ENCODE assay signal across 11 cellular contexts in genomic region chr3:42214064-42214463, GRCh38. TPM values are rescaled to one million over a fixed set of nuclear protein-coding genes. Genes with fewer than 3 reads are reported as not detected.
A peak's percentile ranks its signal among the peaks of the same experiment; 100 is the strongest.
DNase-seq lines count a peak whose midpoint lies in the region; ATAC-seq and TF ChIP-seq lines count a peak whose summit lies in the region.
"Had no signal": no experiment of that assay in that cellular context is flagged by ENCODE, and none has a peak within 500 bp of the region (broad histone marks: within the 10 kb centered on the region; RNA-seq: fewer than 3 reads in every experiment).

No MANE protein-coding gene starts in this region.

- H4K20me1 ChIP-seq in GM23248 (ENCODE audit: insufficient read depth), result no peaks in the 10 kb centered on the region

- DNase-seq in GM12865 (ENCODE audit: low read depth), result peak; percentile 35
- peak; percentile 74 for DNase-seq in NCI-H2107 (lab: John Stamatoyannopoulos, UW)
- no peak for DNase-seq in memory B cell (ENCODE audit: low spot score in 2 of 2)
- DNase-seq in NOMO-1 treated with dmso at 0.1 percent for 144 hours (lab: John Stamatoyannopoulos, UW; ENCODE audit: unreplicated experiment), result no peak
- DNase-seq in GM23248, result no peak
- DNase-seq in NCI-H446 (lab: John Stamatoyannopoulos, UW), result no peak
- DNase-seq: cerebellar nuclear complex, mesenchymal stem cell, sigmoid colon had no signal

- no peak overlapping the region for H3K27ac ChIP-seq in GM23248
- H3K27ac ChIP-seq: sigmoid colon had no signal

- H3F3A ChIP-seq in GM23248 (ENCODE audit: insufficient read depth), result peaks cover 5% of the 10 kb centered on the region; the same call in 1 of the 2 replicates

- H3K9me3 Mint-ChIP-seq in memory B cell, result no peaks in the 10 kb centered on the region

- peak overlapping the region; percentile 63 for H3K27ac Mint-ChIP-seq in memory B cell

- no peaks in the 10 kb centered on the region for H3K9me3 ChIP-seq in GM23248 (ENCODE audit: low read depth)
- H3K9me3 ChIP-seq: sigmoid colon had no signal

- H3K27me3 ChIP-seq in GM23248 (replicated peaks; ENCODE audit: insufficient read depth), result no peaks in the 10 kb centered on the region
- H3K27me3 ChIP-seq: sigmoid colon had no signal

- H2AFZ ChIP-seq in GM23248, result no peak overlapping the region

- H3K9ac ChIP-seq in GM23248, result no peak overlapping the region

- H3K4me3 ChIP-seq in GM12865 (ENCODE audit: low read depth, low read length) (no peak overlapping the region), GM23248 (no peak overlapping the region)
- H3K4me3 ChIP-seq: sigmoid colon had no signal

- no peaks in the 10 kb centered on the region for H3K27me3 Mint-ChIP-seq in memory B cell

- H3K79me2 ChIP-seq in GM23248 (ENCODE audit: insufficient read depth), result no peaks in the 10 kb centered on the region

- in situ Hi-C loops in GM23248 (cut with MboI), result no loop called here

- no peak for TF ChIP-seq CTCF in GM12865 (IDR thresholded peaks at IDR 0.05; ENCODE audit: insufficient read depth, low read depth, low read length, missing control alignments)

- peaks cover 6% of the 10 kb centered on the region; the same call in 1 of the 2 replicates for H3K36me3 ChIP-seq in GM23248 (ENCODE audit: low read depth)

- peaks cover 15% of the 10 kb centered on the region for H3K4me1 Mint-ChIP-seq in memory B cell

- WGBS in GM23248 (ENCODE audit: low coverage in 1 of 2, low lambda C conversion rate in 2 of 2, missing lambda C conversion rate in 2 of 2), 2 experiments, result 67 to 69% methylated on average over 2 of the region's 2 CpGs

- H3K4me1 ChIP-seq in GM23248 (ENCODE audit: insufficient read depth), result peaks cover 17% of the 10 kb centered on the region

- H3K4me3 Mint-ChIP-seq in memory B cell, result no peak overlapping the region

- H3K36me3 Mint-ChIP-seq in memory B cell, result peaks cover 31% of the 10 kb centered on the region

- no peaks in the 10 kb centered on the region for H3K9me2 ChIP-seq in GM23248 (ENCODE audit: insufficient read depth)

- ATAC-seq in GM21423 (IDR thresholded peaks at IDR 0.05; ENCODE audit: unreplicated experiment), result peak; percentile 27
- no peak for ATAC-seq in memory B cell (ENCODE audit: low read depth)
- ATAC-seq in HG03159 (IDR thresholded peaks at IDR 0.05; ENCODE audit: unreplicated experiment), result no peak

- H3K4me2 ChIP-seq in GM23248 (ENCODE audit: unreplicated experiment), result no peak overlapping the region

RNA-seq across cellular contexts. Expression of gene CCK, which starts 51.9 kb away (rescaled TPM):
- total RNA-seq in GM23248 (2014; rRNA removed; shearing (Covaris generic)), result 0.97 TPM in 1 of 2 replicates, not detected in the other
- 0.93 TPM in 1 of 2 replicates, not detected in the other for polyA plus RNA-seq in GM23248 (2016; fragmentation: Nextera tagmentation; extraction: Ambion mirVana)

Comparison
In these comparisons a context has a peak if more than half of its experiments do, and no peak if none do; other contexts are left out.
1. DNase-seq: peak in GM12865 (single experiment) and NCI-H2107 (single experiment); none in memory B cell (0 of 2), NOMO-1 treated with dmso at 0.1 percent for 144 hours (single experiment), GM23248 (single experiment) and NCI-H446 (0 of 2).